22 cellular contexts compared by ENCODE assay signal in genomic region chr2:215901796-215902195, GRCh38.
"Had no signal": no experiment of that assay in that cellular context is flagged by ENCODE, and none has a peak within 500 bp of the region (broad histone marks: within the 10 kb centered on the region; RNA-seq: fewer than 3 reads in every experiment).

No MANE protein-coding gene starts in this region.

- H3K4me3 Mint-ChIP-seq: immature natural killer cell; memory B cell; mesothelial cell of epicardium; nephron; stimulated activated effector memory CD8-positive, alpha-beta T cell treated with anti-CD3 and anti-CD28 coated beads, Interleukin-12 subunit alpha, Interleukin-12 subunit beta, amount 100 ng/mL, for 72 hours had no signal

- H3K9me3 ChIP-seq: colonic mucosa, lower lobe of right lung, prostate gland, right atrium auricular region, sigmoid colon, testis, tibial artery, upper lobe of left lung, uterus had no signal

- H3K9me3 Mint-ChIP-seq: memory B cell; mesothelial cell of epicardium; nephron; stimulated activated effector memory CD8-positive, alpha-beta T cell treated with anti-CD3 and anti-CD28 coated beads, Interleukin-12 subunit alpha, Interleukin-12 subunit beta, amount 100 ng/mL, for 72 hours had no signal

- H3K27me3 ChIP-seq: colonic mucosa, right atrium auricular region, sigmoid colon, testis, tibial artery, upper lobe of left lung, uterus had no signal

- H3K27ac ChIP-seq: colonic mucosa, prostate gland, right atrium auricular region, sigmoid colon, testis, tibial artery, upper lobe of left lung, uterus had no signal

- ATAC-seq: left ventricle myocardium superior; lower lobe of right lung; naive thymus-derived CD4-positive, alpha-beta T cell; stimulated activated effector memory CD8-positive, alpha-beta T cell treated with anti-CD3 and anti-CD28 coated beads, Interleukin-12 subunit alpha, Interleukin-12 subunit beta, amount 100 ng/mL, for 72 hours; stimulated activated naive CD8-positive, alpha-beta T cell treated with anti-CD3 and anti-CD28 coated beads, Interleukin-15, Interleukin-2, amounts not matched to agents 100 U/mL and 50 U/mL, for 24 hours had no signal

- H3K36me3 ChIP-seq: colonic mucosa, lower lobe of right lung, prostate gland, right atrium auricular region, sigmoid colon, tibial artery, upper lobe of left lung, uterus had no signal

- H3K4me3 ChIP-seq: colonic mucosa, lower lobe of right lung, prostate gland, right atrium auricular region, sigmoid colon, testis, tibial artery, upper lobe of left lung, uterus had no signal

- H3K36me3 Mint-ChIP-seq: immature natural killer cell; memory B cell; mesothelial cell of epicardium; naive thymus-derived CD4-positive, alpha-beta T cell; stimulated activated effector memory CD8-positive, alpha-beta T cell treated with anti-CD3 and anti-CD28 coated beads, Interleukin-12 subunit alpha, Interleukin-12 subunit beta, amount 100 ng/mL, for 72 hours had no signal

- DNase-seq: colonic mucosa; dermis blood vessel endothelial cell; effector memory CD4-positive, alpha-beta T cell; erythroblast; immature natural killer cell; left ventricle myocardium superior; lower lobe of right lung; naive thymus-derived CD4-positive, alpha-beta T cell; sigmoid colon; stimulated activated CD4-positive, alpha-beta T cell treated with anti-CD3 and anti-CD28 coated beads, Interleukin-2, amount 100 ng/mL, for 24 hours; stimulated activated CD4-positive, alpha-beta T cell treated with anti-CD3 and anti-CD28 coated beads, Interleukin-4, amount 100 ng/mL, for 24 hours; stimulated activated naive CD8-positive, alpha-beta T cell treated with anti-CD3 and anti-CD28 coated beads, Interleukin-15, Interleukin-2, amounts not matched to agents 100 U/mL and 50 U/mL, for 24 hours; testis; tibial artery; upper lobe of left lung; uterus had no signal

- H3K4me1 ChIP-seq: colonic mucosa, prostate gland, right atrium auricular region, sigmoid colon, testis had no signal

- H3K27ac Mint-ChIP-seq: immature natural killer cell; memory B cell; mesothelial cell of epicardium; naive thymus-derived CD4-positive, alpha-beta T cell; stimulated activated effector memory CD8-positive, alpha-beta T cell treated with anti-CD3 and anti-CD28 coated beads, Interleukin-12 subunit alpha, Interleukin-12 subunit beta, amount 100 ng/mL, for 72 hours had no signal
